Comparison of ENCODE assay signal across 16 cellular contexts in genomic region chr6:101117397-101118185, GRCh38.
DNase-seq lines count a peak whose midpoint lies in the region; ATAC-seq and TF ChIP-seq lines count a peak whose summit lies in the region.
"Had no signal": no experiment of that assay in that cellular context is flagged by ENCODE, and none has a peak within 500 bp of the region (broad histone marks: within the 10 kb centered on the region; RNA-seq: fewer than 3 reads in every experiment).

No MANE protein-coding gene starts in this region.

- H3K4me1 ChIP-seq in ES-I3 (ENCODE audit: insufficient read depth, low read length) (peaks cover 14% of the 10 kb centered on the region), foreskin keratinocyte (peaks cover 5% of the 10 kb centered on the region), neural progenitor cell (peaks cover 4% of the 10 kb centered on the region)
- H3K4me1 ChIP-seq: BE2C, uterus had no signal

- H3K9me3 Mint-ChIP-seq in neural progenitor cell, result no peaks in the 10 kb centered on the region
- H3K9me3 Mint-ChIP-seq: stimulated activated naive B cell treated with anti-CD40 and anti-IgM and Interleukin-4, amounts not matched to agents 10 μg/mL and 1 μg/mL and 100 μg/mL, for 72 hours had no signal

- H3K4me1 Mint-ChIP-seq in neural progenitor cell, result no peaks in the 10 kb centered on the region
- H3K4me1 Mint-ChIP-seq: naive B cell; stimulated activated naive B cell treated with anti-CD40 and anti-IgM and Interleukin-4, amounts not matched to agents 10 μg/mL and 1 μg/mL and 100 μg/mL, for 72 hours had no signal

- no peaks in the 10 kb centered on the region for H3F3A ChIP-seq in neural progenitor cell (ENCODE audit: low read depth)

- H3K36me3 ChIP-seq in ES-I3 (ENCODE audit: insufficient read depth, low read length) (no peaks in the 10 kb centered on the region), neural progenitor cell (no peaks in the 10 kb centered on the region)
- H3K36me3 ChIP-seq: BE2C, uterus had no signal

- DNase-seq in NCI-H2227 (lab: John Stamatoyannopoulos, UW; ENCODE audit: unreplicated experiment) (peak; percentile 32), foreskin keratinocyte (no peak), neural progenitor cell (ENCODE audit: low spot score) (peak; percentile 7), amniotic stem cell (lab: John Stamatoyannopoulos, UW) (no peak), DMS 273 (lab: John Stamatoyannopoulos, UW; ENCODE audit: unreplicated experiment) (no peak)
- DNase-seq: activated CD4-positive, CD25-positive, alpha-beta regulatory T cell; BE2C; cortex of kidney; naive B cell; NCI-H2171; stimulated activated naive B cell treated with anti-CD40 and anti-IgM and Interleukin-4, amounts not matched to agents 10 μg/mL and 1 μg/mL and 100 μg/mL, for 72 hours; SW 1271; uterus had no signal

- no peak overlapping the region for H3K4me3 ChIP-seq in neural progenitor cell
- H3K4me3 ChIP-seq: uterus had no signal

- H3K4me2 ChIP-seq in neural progenitor cell, result no peak overlapping the region

- H3K27me3 ChIP-seq in foreskin keratinocyte (peaks cover 3% of the 10 kb centered on the region), neural progenitor cell (no peaks in the 10 kb centered on the region)
- H3K27me3 ChIP-seq: BE2C, uterus had no signal

- H3K36me3 Mint-ChIP-seq in neural progenitor cell, result no peaks in the 10 kb centered on the region
- H3K36me3 Mint-ChIP-seq: naive B cell; stimulated activated naive B cell treated with anti-CD40 and anti-IgM and Interleukin-4, amounts not matched to agents 10 μg/mL and 1 μg/mL and 100 μg/mL, for 72 hours had no signal

- H2AFZ ChIP-seq in neural progenitor cell (replicated peaks), result no peak overlapping the region

- TF ChIP-seq CTCF in foreskin keratinocyte (conservative IDR thresholded peaks at IDR 0.05) (no peak), neural progenitor cell (IDR thresholded peaks at IDR 0.05) (no peak)

- ATAC-seq in foreskin keratinocyte (peak; percentile 64), GM19351 (IDR thresholded peaks at IDR 0.05; ENCODE audit: unreplicated experiment) (no peak), GM18870 (IDR thresholded peaks at IDR 0.05; ENCODE audit: unreplicated experiment) (no peak)
- ATAC-seq: stimulated activated naive B cell treated with anti-CD40 and anti-IgM and Interleukin-4, amounts not matched to agents 10 μg/mL and 1 μg/mL and 100 μg/mL, for 72 hours had no signal

- peaks cover 3% of the 10 kb centered on the region for H3K27me3 Mint-ChIP-seq in neural progenitor cell (ENCODE audit: insufficient read depth, low read depth)
- H3K27me3 Mint-ChIP-seq: naive B cell; stimulated activated naive B cell treated with anti-CD40 and anti-IgM and Interleukin-4, amounts not matched to agents 10 μg/mL and 1 μg/mL and 100 μg/mL, for 72 hours had no signal

- no peaks in the 10 kb centered on the region for H3K79me2 ChIP-seq in neural progenitor cell (ENCODE audit: low read depth)

- H3K9ac ChIP-seq in ES-I3 (ENCODE audit: low read depth, low read length) (peak overlapping the region; percentile 32; the same call in 1 of the 2 replicates), neural progenitor cell (no peak overlapping the region)

- no peak overlapping the region for H3K4me3 Mint-ChIP-seq in neural progenitor cell
- H3K4me3 Mint-ChIP-seq: naive B cell; stimulated activated naive B cell treated with anti-CD40 and anti-IgM and Interleukin-4, amounts not matched to agents 10 μg/mL and 1 μg/mL and 100 μg/mL, for 72 hours had no signal

- H3K9me3 ChIP-seq in ES-I3 (ENCODE audit: control insufficient read depth, insufficient read depth, low read length), result no peaks in the 10 kb centered on the region
- no peaks in the 10 kb centered on the region for H3K9me3 ChIP-seq in neural progenitor cell (ENCODE audit: low read depth)
- H3K9me3 ChIP-seq: BE2C, uterus had no signal

- no peaks in the 10 kb centered on the region for H4K20me1 ChIP-seq in neural progenitor cell (ENCODE audit: low read depth)

- H3K27ac ChIP-seq in foreskin keratinocyte (no peak overlapping the region), neural progenitor cell (no peak overlapping the region)
- H3K27ac ChIP-seq: uterus had no signal

- H3K27ac Mint-ChIP-seq in neural progenitor cell, result no peak overlapping the region
- H3K27ac Mint-ChIP-seq: naive B cell; stimulated activated naive B cell treated with anti-CD40 and anti-IgM and Interleukin-4, amounts not matched to agents 10 μg/mL and 1 μg/mL and 100 μg/mL, for 72 hours had no signal

Comparison
In these comparisons a context has a peak if more than half of its experiments do, and no peak if none do; other contexts are left out.
1. DNase-seq: peak in NCI-H2227 (single experiment) and neural progenitor cell (single experiment); none in foreskin keratinocyte (0 of 2), amniotic stem cell (single experiment) and DMS 273 (single experiment).